ENCODE assay signal across 8 cellular contexts in the genomic region with DNA sequence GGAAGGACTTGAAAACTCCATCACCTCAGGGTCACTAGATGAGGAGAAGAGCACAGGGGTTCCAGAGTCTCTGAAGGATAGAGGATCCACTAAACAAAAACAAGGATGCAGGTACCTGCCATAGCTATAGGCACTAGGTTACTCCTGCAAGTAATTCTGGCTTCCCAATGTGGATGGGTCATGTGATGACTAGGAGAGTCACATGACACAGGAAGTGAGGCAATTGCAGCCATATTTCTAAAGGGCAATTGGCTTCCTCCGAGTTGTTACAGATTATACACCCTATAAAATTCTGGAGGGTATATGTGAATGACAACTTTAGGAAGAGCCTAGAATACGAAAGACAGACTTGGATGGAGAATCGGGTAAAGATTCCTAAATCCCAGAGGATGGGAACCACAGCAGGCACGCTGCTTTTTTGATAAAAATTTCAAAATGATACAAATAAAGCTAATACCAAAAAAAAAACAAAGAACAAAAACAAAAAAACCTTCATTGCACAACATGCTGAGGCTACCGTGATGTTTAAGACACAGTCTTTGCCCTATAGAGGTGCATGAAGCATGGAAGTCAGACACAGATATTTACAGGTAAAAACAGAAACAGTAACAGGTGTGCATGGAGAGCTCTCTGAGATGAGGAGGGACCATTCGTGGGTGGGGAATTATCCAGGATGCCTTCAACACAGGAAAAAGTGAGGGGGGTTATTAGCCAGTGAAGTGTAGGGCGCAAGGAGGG. TPM values are rescaled to one million over a fixed set of nuclear protein-coding genes. Genes with fewer than 3 reads are reported as not detected.
DNase-seq lines count a peak whose midpoint lies in the region; ATAC-seq and TF ChIP-seq lines count a peak whose summit lies in the region.

No MANE protein-coding gene starts in this region.

- H3K27me3 ChIP-seq in iPS-20b (ENCODE audit: insufficient read depth, low read length): no peaks in the 10 kb centered on the region

- H3K9me3 Mint-ChIP-seq in activated naive CD4-positive, alpha-beta T cell treated with anti-CD3 and anti-CD28 coated beads for 36 hours: no peaks in the 10 kb centered on the region
- no peaks in the 10 kb centered on the region for H3K9me3 Mint-ChIP-seq in brain

- H3K9ac ChIP-seq in iPS-20b (ENCODE audit: low read depth, low read length): no peak overlapping the region

- intact Hi-C loops in activated naive CD4-positive, alpha-beta T cell treated with anti-CD3 and anti-CD28 coated beads for 36 hours (cut with micrococcal nuclease): no loop called here

- no peaks in the 10 kb centered on the region for H3K9me3 ChIP-seq in iPS-20b (ENCODE audit: insufficient read depth, low read depth, low read length)

- H3K27ac Mint-ChIP-seq in activated naive CD4-positive, alpha-beta T cell treated with anti-CD3 and anti-CD28 coated beads for 36 hours: no peak overlapping the region
- H3K27ac Mint-ChIP-seq in brain: peak overlapping the region; percentile 60 to 91 (median 86)

- TF ChIP-seq CTCF in brain (conservative IDR thresholded peaks at IDR 0.05): no peak

- CTCF ChIA-PET in activated naive CD4-positive, alpha-beta T cell treated with anti-CD3 and anti-CD28 coated beads for 36 hours (lab: Charles Lee): interaction anchor here (0.7 to 2.3 kb wide), 5 partner anchors 10 to 46 kb away, joined by 3 to 7 read pairs (median 4); a partner anchor contains a TSS

- no peak for ATAC-seq in HG03139 (IDR thresholded peaks at IDR 0.05; ENCODE audit: unreplicated experiment)

- peaks cover 10% of the 10 kb centered on the region for H3K4me1 Mint-ChIP-seq in activated naive CD4-positive, alpha-beta T cell treated with anti-CD3 and anti-CD28 coated beads for 36 hours (ENCODE audit: low read depth)
- peaks cover 16% of the 10 kb centered on the region for H3K4me1 Mint-ChIP-seq in brain

- no peaks in the 10 kb centered on the region for H3K27me3 Mint-ChIP-seq in activated naive CD4-positive, alpha-beta T cell treated with anti-CD3 and anti-CD28 coated beads for 36 hours (ENCODE audit: low read depth)
- H3K27me3 Mint-ChIP-seq in brain: no peaks in the 10 kb centered on the region

- H3K4me3 ChIP-seq in iPS-20b (ENCODE audit: low read length): 0 out of 2 replicates have a peak overlapping the region, but pooled peaks have one; percentile 6

- no peaks in the 10 kb centered on the region; the same call in none of the 2 replicates for H3K4me1 ChIP-seq in iPS-20b (ENCODE audit: insufficient read depth, low read length)

- no peak overlapping the region for H3K27ac ChIP-seq in iPS-20b (ENCODE audit: low read length)

- peaks cover 4% of the 10 kb centered on the region for H3K36me3 Mint-ChIP-seq in activated naive CD4-positive, alpha-beta T cell treated with anti-CD3 and anti-CD28 coated beads for 36 hours (ENCODE audit: low read depth)
- no peaks in the 10 kb centered on the region for H3K36me3 Mint-ChIP-seq in brain

- H3K4me3 Mint-ChIP-seq in activated naive CD4-positive, alpha-beta T cell treated with anti-CD3 and anti-CD28 coated beads for 36 hours: no peak overlapping the region
- H3K4me3 Mint-ChIP-seq in brain: peak overlapping the region; percentile 63 to 85 (median 75)

- peaks cover 4% of the 10 kb centered on the region; the same call in 1 of the 2 replicates for H3K36me3 ChIP-seq in iPS-20b (ENCODE audit: insufficient read depth, low read depth, low read length)

- DNase-seq in activated naive CD4-positive, alpha-beta T cell treated with anti-CD3 and anti-CD28 coated beads for 36 hours: peak; percentile 41
- DNase-seq in activated naive CD4-positive, alpha-beta T cell (lab: John Stamatoyannopoulos, UW): no peak
- peak; percentile 61 for DNase-seq in NCI-H460 (ENCODE audit: extremely low read depth, low read depth)
- peak; percentile 41 for DNase-seq in stimulated activated CD8-positive, alpha-beta memory T cell treated with anti-CD3 and anti-CD28 coated beads, Interleukin-4, amount 100 ng/mL, for 48 hours
- DNase-seq in cortex of kidney (lab: John Stamatoyannopoulos, UW): no peak

RNA-seq across cellular contexts. Expression of a gene that starts 10.5 kb away (rescaled TPM):
- total RNA-seq in activated naive CD4-positive, alpha-beta T cell treated with anti-CD3 and anti-CD28 coated beads for 36 hours: 10 to 100 TPM; 46.8 to 47.4 TPM
- 69.7 and 72.8 TPM in 2 replicates for total RNA-seq in NCI-H460 (2014; rRNA removed; shearing (Covaris generic))
- 98.2 and 121 TPM in 2 replicates for polyA plus RNA-seq in NCI-H460 (2014; cell fraction: nucleus; rRNA removed)
- 77.4 TPM for polyA plus RNA-seq in brain (ENCODE audit: insufficient read depth, low read depth, low replicate concordance)

RNA-seq across cellular contexts. Expression of a gene that starts 11.3 kb away (rescaled TPM):
- total RNA-seq in activated naive CD4-positive, alpha-beta T cell treated with anti-CD3 and anti-CD28 coated beads for 36 hours: 10 to 100 TPM; 15.4 to 15.7 TPM
- 18.0 and 19.5 TPM in 2 replicates for total RNA-seq in NCI-H460 (2014; rRNA removed; shearing (Covaris generic))
- polyA plus RNA-seq in NCI-H460 (2014; cell fraction: nucleus; rRNA removed): 52.4 and 57.7 TPM in 2 replicates
- polyA plus RNA-seq in brain (ENCODE audit: insufficient read depth, low read depth, low replicate concordance): 26.7 TPM

RNA-seq across cellular contexts. Expression of a gene that starts 36.3 kb away (rescaled TPM):
- 10 to 100 TPM; 32.1 to 32.8 TPM for total RNA-seq in activated naive CD4-positive, alpha-beta T cell treated with anti-CD3 and anti-CD28 coated beads for 36 hours
- 12.6 and 16.6 TPM in 2 replicates for total RNA-seq in NCI-H460 (2014; rRNA removed; shearing (Covaris generic))
- 40.8 and 47.4 TPM in 2 replicates for polyA plus RNA-seq in NCI-H460 (2014; cell fraction: nucleus; rRNA removed)
- polyA plus RNA-seq in brain (ENCODE audit: insufficient read depth, low read depth, low replicate concordance): 40.8 TPM

RNA-seq across cellular contexts. Expression of a gene that starts 43.1 kb away (rescaled TPM):
- total RNA-seq in activated naive CD4-positive, alpha-beta T cell treated with anti-CD3 and anti-CD28 coated beads for 36 hours: 10 to 100 TPM; 80.3 to 82.9 TPM
- 116 and 121 TPM in 2 replicates for total RNA-seq in NCI-H460 (2014; rRNA removed; shearing (Covaris generic))
- polyA plus RNA-seq in NCI-H460 (2014; cell fraction: nucleus; rRNA removed): 50.2 and 61.2 TPM in 2 replicates
- polyA plus RNA-seq in brain (ENCODE audit: insufficient read depth, low read depth, low replicate concordance): 118 TPM

RNA-seq across cellular contexts. Expression of a gene that starts 45.4 kb away (rescaled TPM):
- total RNA-seq in activated naive CD4-positive, alpha-beta T cell treated with anti-CD3 and anti-CD28 coated beads for 36 hours: 1 to 10 TPM; 3.2 to 3.6 TPM
- total RNA-seq in NCI-H460 (2014; rRNA removed; shearing (Covaris generic)): 0.27 and 0.43 TPM in 2 replicates
- polyA plus RNA-seq in NCI-H460 (2014; cell fraction: nucleus; rRNA removed): 1.5 and 3.2 TPM in 2 replicates
- 11.0 TPM for polyA plus RNA-seq in brain (ENCODE audit: insufficient read depth, low read depth, low replicate concordance)

Comparison
In these comparisons a context has a peak if more than half of its experiments do, and no peak if none do; other contexts are left out.
1. DNase-seq: peak in activated naive CD4-positive, alpha-beta T cell treated with anti-CD3 and anti-CD28 coated beads for 36 hours (single experiment), NCI-H460 (single experiment) and stimulated activated CD8-positive, alpha-beta memory T cell treated with anti-CD3 and anti-CD28 coated beads, Interleukin-4, amount 100 ng/mL, for 48 hours (single experiment); none in activated naive CD4-positive, alpha-beta T cell (0 of 4) and cortex of kidney (single experiment).